5 cellular contexts compared by ENCODE assay signal in genomic region chr7:102649924-102650323, GRCh38. TPM values are rescaled to one million over a fixed set of nuclear protein-coding genes. Genes with fewer than 3 reads are reported as not detected.
"Had no signal": no experiment of that assay in that cellular context is flagged by ENCODE, and none has a peak within 500 bp of the region (broad histone marks: within the 10 kb centered on the region; RNA-seq: fewer than 3 reads in every experiment).

TSS of gene SPDYE2B (plus strand) at chr7:102650319. CDS start at chr7:102652349, 2,030 bp downstream.

RNA-seq across cellular contexts. Expression of gene SPDYE2B, which starts in this region (rescaled TPM):
- total RNA-seq: GM23338, H1, H9, HT-29 had no signal
- polyA plus RNA-seq: H1, IgD-negative memory B cell had no signal
